8 cellular contexts compared by ENCODE assay signal in genomic region chr7:152759655-152760383, GRCh38. TPM values are rescaled to one million over a fixed set of nuclear protein-coding genes. Genes with fewer than 3 reads are reported as not detected.
A peak's percentile ranks its signal among the peaks of the same experiment; 100 is the strongest.
DNase-seq lines count a peak whose midpoint lies in the region; ATAC-seq and TF ChIP-seq lines count a peak whose summit lies in the region.

TSS of gene ACTR3B (plus strand) at chr7:152759752. CDS start at chr7:152759883, 131 bp downstream.

- H3K36me3 ChIP-seq in KOPT-K1 (ENCODE audit: insufficient read depth, low read length) (no peaks in the 10 kb centered on the region), tibial nerve (no peaks in the 10 kb centered on the region)

- peak within 1 kb of the TSS; percentile 82 to 100 (median 94) for H3K4me3 ChIP-seq in tibial nerve

- TF ChIP-seq CTCF in tibial nerve (IDR thresholded peaks at IDR 0.05) = peak in 2 of 5 experiments; percentile 15 to 24

- H3K4me3 Mint-ChIP-seq in activated naive CD8-positive, alpha-beta T cell treated with anti-CD3 and anti-CD28 coated beads, Interleukin-2, amount 50 U/mL, for 24 hours = peak within 1 kb of the TSS; percentile 95

- DNase-seq in GF-D8 (lab: John Stamatoyannopoulos, UW) = peak; percentile 63
- DNase-seq in SW480 (ENCODE audit: low spot score) = peak; percentile 76
- peak; percentile 93 for DNase-seq in activated naive CD8-positive, alpha-beta T cell treated with anti-CD3 and anti-CD28 coated beads, Interleukin-2, amount 50 U/mL, for 24 hours
- peak; percentile 95 for DNase-seq in cardiac septum (ENCODE audit: low spot score)
- DNase-seq in pons (ENCODE audit: low spot score) = peak; percentile 38
- peak; percentile 79 to 83 for DNase-seq in tibial nerve (ENCODE audit: low spot score in 2 of 2)

- H3K9me3 ChIP-seq in KOPT-K1 (ENCODE audit: insufficient read depth, low read length, poor library complexity, severe bottlenecking) (no peaks in the 10 kb centered on the region), tibial nerve (no peaks in the 10 kb centered on the region)

- intact Hi-C loops in cardiac septum (cut with DNase I) = loop anchor here (5.0 kb wide), 1 partner anchor 83 kb away; the partner anchor contains the start of gene XRCC2

- H3K27me3 Mint-ChIP-seq in activated naive CD8-positive, alpha-beta T cell treated with anti-CD3 and anti-CD28 coated beads, Interleukin-2, amount 50 U/mL, for 24 hours = no peaks in the 10 kb centered on the region

- ATAC-seq in GM21737 (IDR thresholded peaks at IDR 0.05; ENCODE audit: unreplicated experiment) = peak; percentile 75
- ATAC-seq in activated naive CD8-positive, alpha-beta T cell treated with anti-CD3 and anti-CD28 coated beads, Interleukin-2, amount 50 U/mL, for 24 hours = peak; percentile 72

- H3K9me3 Mint-ChIP-seq in activated naive CD8-positive, alpha-beta T cell treated with anti-CD3 and anti-CD28 coated beads, Interleukin-2, amount 50 U/mL, for 24 hours = no peaks in the 10 kb centered on the region

- peaks cover 28% of the 10 kb centered on the region for H3K4me1 Mint-ChIP-seq in activated naive CD8-positive, alpha-beta T cell treated with anti-CD3 and anti-CD28 coated beads, Interleukin-2, amount 50 U/mL, for 24 hours

- 0% methylated on average over 24 to 35 of the region's 92 CpGs for WGBS in tibial nerve, 2 donors

- peaks cover 10% of the 10 kb centered on the region for H3K36me3 Mint-ChIP-seq in activated naive CD8-positive, alpha-beta T cell treated with anti-CD3 and anti-CD28 coated beads, Interleukin-2, amount 50 U/mL, for 24 hours (ENCODE audit: low read depth)

- TF ChIP-seq EP300 in tibial nerve (IDR thresholded peaks at IDR 0.05) = peak in 1 of 2 donors; percentile 23

- no peaks in the 10 kb centered on the region for H3K27me3 ChIP-seq in tibial nerve

- H3K27ac Mint-ChIP-seq in activated naive CD8-positive, alpha-beta T cell treated with anti-CD3 and anti-CD28 coated beads, Interleukin-2, amount 50 U/mL, for 24 hours = peak within 1 kb of the TSS; percentile 95

- TF ChIP-seq POLR2A in tibial nerve (IDR thresholded peaks at IDR 0.05) = peak; percentile 69 to 91

- peaks cover 0 to 22% (median 6%) of the 10 kb centered on the region in 4 donors for H3K4me1 ChIP-seq in tibial nerve

- H3K27ac ChIP-seq in KOPT-K1 (ENCODE audit: low read depth, low read length, poor library complexity, severe bottlenecking) = peak within 1 kb of the TSS; percentile 55
- peak within 1 kb of the TSS; percentile 87 to 98 (median 94) for H3K27ac ChIP-seq in tibial nerve

RNA-seq across cellular contexts. Expression of gene ACTR3B, which starts in this region (rescaled TPM):
- total RNA-seq in cardiac septum (8.4 TPM), tibial nerve (10 to 100 TPM in 2 of 4 donors, 1 to 10 TPM in 2; 8.7 to 15.3 (median 11.0) TPM)

Comparison
In these comparisons a context has a peak if more than half of its experiments do, and no peak if none do; other contexts are left out.
1. Peak in every context shown above with its lines: DNase-seq, ATAC-seq, H3K4me3 ChIP-seq and H3K27ac ChIP-seq.
2. DNase-seq: peak in every context shown above with its lines; median percentile 95 in cardiac septum; 93 in activated naive CD8-positive, alpha-beta T cell treated with anti-CD3 and anti-CD28 coated beads, Interleukin-2, amount 50 U/mL, for 24 hours; 81 in tibial nerve; 76 in SW480; 63 in GF-D8; 38 in pons.